8 cellular contexts compared by ENCODE assay signal in the genomic region with DNA sequence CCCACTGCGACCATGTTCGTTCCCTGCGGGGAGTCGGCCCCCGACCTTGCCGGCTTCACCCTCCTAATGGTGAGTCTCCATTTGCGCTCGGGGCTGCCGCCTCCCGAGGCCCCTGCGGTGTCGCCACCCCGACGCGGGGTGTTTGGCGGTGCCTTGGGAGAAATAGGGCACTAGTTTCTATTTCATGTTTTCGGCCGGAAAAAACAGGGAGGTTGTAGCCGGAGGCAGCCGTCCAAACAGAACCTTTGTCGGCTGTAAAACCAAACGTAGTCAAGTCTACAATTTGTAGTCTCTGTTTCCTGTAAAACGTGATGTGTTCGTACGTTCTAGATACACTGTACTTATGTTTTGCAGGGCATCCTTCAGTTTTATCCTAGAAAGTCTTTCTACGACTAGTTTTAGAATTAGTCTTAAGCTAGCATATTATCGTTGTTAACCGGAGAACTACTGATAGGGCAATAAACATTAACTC. TPM values are rescaled to one million over a fixed set of nuclear protein-coding genes. Genes with fewer than 3 reads are reported as not detected.
DNase-seq lines count a peak whose midpoint lies in the region; ATAC-seq and TF ChIP-seq lines count a peak whose summit lies in the region.

No MANE protein-coding gene starts in this region.

- H3K4me1 ChIP-seq in DND-41 (ENCODE audit: insufficient read depth, low read length): peaks cover 44% of the 10 kb centered on the region
- peaks cover 0 to 33% (median 7%) of the 10 kb centered on the region in 4 donors for H3K4me1 ChIP-seq in right lobe of liver
- peaks cover 32% of the 10 kb centered on the region for H3K4me1 ChIP-seq in upper lobe of right lung

- no peaks in the 10 kb centered on the region for H3K9me3 ChIP-seq in DND-41 (ENCODE audit: insufficient read depth, low read length, severe bottlenecking)
- no peaks in the 10 kb centered on the region for H3K9me3 ChIP-seq in right lobe of liver
- H3K9me3 ChIP-seq in upper lobe of right lung: no peaks in the 10 kb centered on the region

- H3K27me3 ChIP-seq in DND-41 (ENCODE audit: insufficient read depth, low read length, poor library complexity) (no peaks in the 10 kb centered on the region), right lobe of liver (no peaks in the 10 kb centered on the region), upper lobe of right lung (no peaks in the 10 kb centered on the region)

- H3K36me3 ChIP-seq in DND-41 (ENCODE audit: insufficient read depth, low read length) (peaks cover 61% of the 10 kb centered on the region), right lobe of liver (peaks cover 0 to 22% (median 8%) of the 10 kb centered on the region in 4 donors), upper lobe of right lung (peaks cover 41% of the 10 kb centered on the region)

- no peak for TF ChIP-seq POLR2A in right lobe of liver (IDR thresholded peaks at IDR 0.05)

- peak overlapping the region; percentile 93 for H3K9ac ChIP-seq in DND-41 (ENCODE audit: low read depth, low read length)

- peak overlapping the region; percentile 93 for H2AFZ ChIP-seq in DND-41 (ENCODE audit: low read depth, low read length)

- peak; percentile 52; the same call in 2 of the 3 replicates for ATAC-seq in DND-41 (ENCODE audit: insufficient read depth, low read depth)
- peak; percentile 23 for ATAC-seq in HG02852 (IDR thresholded peaks at IDR 0.05; ENCODE audit: unreplicated experiment)
- peak; percentile 57 to 71 (median 62) for ATAC-seq in right lobe of liver
- ATAC-seq in upper lobe of right lung: no peak
- ATAC-seq in GM21786 (IDR thresholded peaks at IDR 0.05; ENCODE audit: unreplicated experiment): no peak

- H4K20me1 ChIP-seq in DND-41 (ENCODE audit: insufficient read depth, low read length): peaks cover 23% of the 10 kb centered on the region; the same call in 1 of the 2 replicates

- WGBS in right lobe of liver (ENCODE audit: insufficient coverage, low coverage, low lambda C conversion rate, missing lambda C conversion rate): under 1% methylated on average over 22 of the region's 28 CpGs

- TF ChIP-seq CTCF in DND-41 (IDR thresholded peaks at IDR 0.05; ENCODE audit: borderline replicate concordance, extremely low read depth, low read length, poor library complexity, severe bottlenecking) (no peak), right lobe of liver (IDR thresholded peaks at IDR 0.05) (no peak), upper lobe of right lung (IDR thresholded peaks at IDR 0.05) (peak; percentile 6)

- peak overlapping the region; percentile 44 to 73 for H3K4me3 ChIP-seq in DND-41 (ENCODE audit: low read depth in 1 of 2, low read length in 2 of 2)
- H3K4me3 ChIP-seq in right lobe of liver: peak overlapping the region; percentile 92 to 96 (median 94)
- H3K4me3 ChIP-seq in upper lobe of right lung: peak overlapping the region; percentile 81

- H3K79me2 ChIP-seq in DND-41 (ENCODE audit: insufficient read depth, low read length): peaks cover 95% of the 10 kb centered on the region

- intact Hi-C loops in right lobe of liver (cut with DNase I) (no loop called here), upper lobe of right lung (cut with DNase I) (no loop called here)

- DNase-seq in DND-41 (no peak), right lobe of liver (no peak), upper lobe of right lung (no peak), SHP77 (lab: John Stamatoyannopoulos, UW) (no peak)
- DNase-seq in activated CD4-positive, CD25-positive, alpha-beta regulatory T cell treated with anti-CD3 and anti-CD28 coated beads, Interleukin-2, amount 50 U/mL, for 72 hours: no peak

- peak overlapping the region; percentile 90 for H3K4me2 ChIP-seq in DND-41 (ENCODE audit: insufficient read depth, low read length)

- peak overlapping the region; percentile 97 for H3K27ac ChIP-seq in DND-41 (ENCODE audit: low read length)
- peak overlapping the region; percentile 99 for H3K27ac ChIP-seq in angular gyrus (ENCODE audit: low read depth, low read length)
- peak overlapping the region; percentile 98 to 99 (median 99) for H3K27ac ChIP-seq in right lobe of liver
- H3K27ac ChIP-seq in upper lobe of right lung: peak overlapping the region; percentile 98

RNA-seq across cellular contexts. Expression of a gene that starts 0.3 kb away (rescaled TPM):
- total RNA-seq in right lobe of liver (10 to 100 TPM; 27.2 to 37.4 (median 30.7) TPM), upper lobe of right lung (60.5 TPM)

RNA-seq across cellular contexts. Expression of a gene that starts 0.6 kb away (rescaled TPM):
- 1 to 10 TPM; 2.1 to 5.6 (median 3.7) TPM for total RNA-seq in right lobe of liver
- total RNA-seq in upper lobe of right lung: 5.6 TPM

RNA-seq across cellular contexts. Expression of a gene that starts 45.2 kb away (rescaled TPM):
- total RNA-seq in right lobe of liver: 10 to 100 TPM in 3 of 6 experiments, 1 to 10 TPM in 3; 2.2 to 19.1 (median 7.9) TPM
- total RNA-seq in upper lobe of right lung: 48.2 TPM

Comparison
In these comparisons a context has a peak if more than half of its experiments do, and no peak if none do; other contexts are left out.
1. ATAC-seq: peak in DND-41 (single experiment), HG02852 (single experiment) and right lobe of liver (4 of 4); none in upper lobe of right lung (single experiment) and GM21786 (single experiment).
2. Peak in every context shown above with its lines, with median percentiles within 50 percentile points of each other: H3K27ac ChIP-seq and H3K4me3 ChIP-seq.